In genomic region chr1:170095976-170096725, GRCh38 we compare ENCODE assay signal across 1 cellular context.
TF ChIP-seq lines count a peak whose summit lies in the region.

No MANE protein-coding gene starts in this region.

TF ChIP-seq in H1, 55 proteins besides CTCF, POLR2A, EP300 and RAD21:
- TF ChIP-seq SP1 (IDR thresholded peaks at IDR 0.05; ENCODE audit: low read depth, low read length) (no peak), HDAC6 (IDR thresholded peaks at IDR 0.05; ENCODE audit: low read depth, low read length) (no peak), TEAD4 (IDR thresholded peaks at IDR 0.05; ENCODE audit: low read depth, low read length) (no peak), ZNF274 (IDR thresholded peaks at IDR 0.05; ENCODE audit: borderline replicate concordance, extremely low read depth, low read length) (no peak), TAF7 (optimal IDR thresholded peaks at IDR 0.05; ENCODE audit: borderline replicate concordance, low read depth, low read length) (no peak), TAF1 (IDR thresholded peaks at IDR 0.05; ENCODE audit: low read depth, low read length) (no peak), SRF (IDR thresholded peaks at IDR 0.05; ENCODE audit: low read depth, low read length) (no peak)
- TF ChIP-seq, protein P1, sequence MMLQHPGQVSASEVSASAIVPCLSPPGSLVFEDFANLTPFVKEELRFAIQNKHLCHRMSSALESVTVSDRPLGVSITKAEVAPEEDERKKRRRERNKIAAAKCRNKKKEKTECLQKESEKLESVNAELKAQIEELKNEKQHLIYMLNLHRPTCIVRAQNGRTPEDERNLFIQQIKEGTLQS (IDR thresholded peaks at IDR 0.05; ENCODE audit: insufficient read depth, low read depth, low read length) = no peak
